ENCODE assay signal across 20 cellular contexts in the genomic region with DNA sequence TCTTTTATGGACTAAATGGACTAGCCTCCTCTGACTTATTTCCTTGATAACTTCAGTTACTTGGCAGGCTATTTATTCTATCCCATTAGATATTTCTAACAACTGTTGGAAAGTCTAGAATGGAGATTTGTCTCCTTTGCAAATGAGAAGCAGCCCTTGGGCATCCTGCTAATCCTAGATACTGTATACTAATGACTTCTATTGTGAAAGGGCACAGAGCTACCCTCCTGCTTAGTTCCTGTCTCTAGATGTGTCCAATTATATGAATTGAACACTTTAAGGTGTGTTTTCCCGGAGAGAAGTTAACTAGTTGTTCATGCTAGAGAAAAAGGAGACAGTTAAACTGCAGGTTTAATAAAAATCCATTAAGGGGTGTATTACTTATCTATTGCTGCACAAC. TPM values are rescaled to one million over a fixed set of nuclear protein-coding genes. Genes with fewer than 3 reads are reported as not detected.
DNase-seq lines count a peak whose midpoint lies in the region; ATAC-seq and TF ChIP-seq lines count a peak whose summit lies in the region.
"Had no signal": no experiment of that assay in that cellular context is flagged by ENCODE, and none has a peak within 500 bp of the region (broad histone marks: within the 10 kb centered on the region; RNA-seq: fewer than 3 reads in every experiment).

No MANE protein-coding gene starts in this region.

- no peak for DNase-seq in activated CD4-positive, alpha-beta T cell treated with anti-CD3 and anti-CD28 coated beads for 36 hours
- no peak for DNase-seq in activated CD4-positive, alpha-beta T cell treated with anti-CD3 and anti-CD28 coated beads, Interleukin-2, amount 10 ng/mL, durations not matched to agents 24 days and 14 days
- DNase-seq in Calu3 (no peak), T-cell (no peak), neural progenitor cell (ENCODE audit: low spot score) (no peak), testis (no peak)
- DNase-seq in stimulated activated CD4-positive, alpha-beta T cell treated with anti-CD3 and anti-CD28 coated beads, Interleukin-4, amount 100 ng/mL, for 1 hour: no peak
- DNase-seq: 8988T, H7, KG1, NCI-H1436, NCI-H2029, NCI-H2171, NCI-H446 treated with DMSO at 0.1 percent for 48 hours, NCI-H774, SHP77 had no signal

- H3K36me3 Mint-ChIP-seq in activated CD4-positive, alpha-beta T cell treated with anti-CD3 and anti-CD28 coated beads for 36 hours (ENCODE audit: low read depth): no peaks in the 10 kb centered on the region
- no peaks in the 10 kb centered on the region for H3K36me3 Mint-ChIP-seq in activated CD4-positive, alpha-beta T cell treated with anti-CD3 and anti-CD28 coated beads, Interleukin-2, amount 10 ng/mL, durations not matched to agents 24 days and 14 days (ENCODE audit: low read depth)
- H3K36me3 Mint-ChIP-seq in Calu3 (ENCODE audit: insufficient read depth, unreplicated experiment): peaks cover 18% of the 10 kb centered on the region
- peaks cover 2% of the 10 kb centered on the region for H3K36me3 Mint-ChIP-seq in T-cell
- H3K36me3 Mint-ChIP-seq in neural progenitor cell: no peaks in the 10 kb centered on the region

- no peaks in the 10 kb centered on the region for H3K79me2 ChIP-seq in neural progenitor cell (ENCODE audit: low read depth)

- CTCF ChIA-PET in activated CD4-positive, alpha-beta T cell treated with anti-CD3 and anti-CD28 coated beads for 36 hours (lab: Charles Lee): interaction anchor here (1.3 to 2.1 kb wide), 3 partner anchors 10 to 285 kb away, joined by 3 to 7 read pairs (median 4); no protein-coding TSS in a partner anchor
- CTCF ChIA-PET in Calu3 (lab: Charles Lee): interaction anchor here (0.6 to 1.3 kb wide), 3 partner anchors 12 to 24 kb away, joined by 3 to 6 read pairs (median 3); no protein-coding TSS in a partner anchor
- CTCF ChIA-PET in T-cell (lab: Charles Lee): interaction anchor here (0.6 to 1.2 kb wide), 4 partner anchors 9 to 677 kb away, joined by 3 to 4 read pairs (median 4); a partner anchor contains a TSS

- no peak for ATAC-seq in activated CD4-positive, alpha-beta T cell treated with anti-CD3 and anti-CD28 coated beads for 36 hours
- ATAC-seq in T-cell (replicated peaks in 1 of 4) (no peak), HG02884 (IDR thresholded peaks at IDR 0.05; ENCODE audit: unreplicated experiment) (no peak)
- ATAC-seq: HepG2, Panc1 had no signal

- no peak overlapping the region for H3K9ac ChIP-seq in neural progenitor cell

- H3F3A ChIP-seq in neural progenitor cell (ENCODE audit: low read depth): no peaks in the 10 kb centered on the region

- H3K36me3 ChIP-seq in neural progenitor cell: no peaks in the 10 kb centered on the region
- no peaks in the 10 kb centered on the region for H3K36me3 ChIP-seq in testis (ENCODE audit: low read depth, missing control alignments)

- no peak overlapping the region for H3K4me3 Mint-ChIP-seq in activated CD4-positive, alpha-beta T cell treated with anti-CD3 and anti-CD28 coated beads for 36 hours
- H3K4me3 Mint-ChIP-seq in activated CD4-positive, alpha-beta T cell treated with anti-CD3 and anti-CD28 coated beads, Interleukin-2, amount 10 ng/mL, durations not matched to agents 24 days and 14 days: no peak overlapping the region
- H3K4me3 Mint-ChIP-seq in Calu3 (ENCODE audit: low read depth, unreplicated experiment) (no peak overlapping the region), T-cell (no peak overlapping the region), neural progenitor cell (no peak overlapping the region)

- H4K20me1 ChIP-seq in neural progenitor cell (ENCODE audit: low read depth): no peaks in the 10 kb centered on the region

- H3K27me3 Mint-ChIP-seq in activated CD4-positive, alpha-beta T cell treated with anti-CD3 and anti-CD28 coated beads for 36 hours: no peaks in the 10 kb centered on the region
- H3K27me3 Mint-ChIP-seq in activated CD4-positive, alpha-beta T cell treated with anti-CD3 and anti-CD28 coated beads, Interleukin-2, amount 10 ng/mL, durations not matched to agents 24 days and 14 days: peaks cover 23% of the 10 kb centered on the region
- H3K27me3 Mint-ChIP-seq in Calu3 (ENCODE audit: unreplicated experiment) (no peaks in the 10 kb centered on the region), T-cell (no peaks in the 10 kb centered on the region), neural progenitor cell (ENCODE audit: insufficient read depth, low read depth) (peaks cover 3% of the 10 kb centered on the region)

- H3K27me3 ChIP-seq in neural progenitor cell (no peaks in the 10 kb centered on the region), testis (no peaks in the 10 kb centered on the region)

- POLR2A ChIA-PET in activated CD4-positive, alpha-beta T cell treated with anti-CD3 and anti-CD28 coated beads for 36 hours (lab: Charles Lee): no interaction called here
- POLR2A ChIA-PET in T-cell (lab: Charles Lee): no interaction called here

- intact Hi-C loops in activated CD4-positive, alpha-beta T cell treated with anti-CD3 and anti-CD28 coated beads for 36 hours (cut with DNase I, micrococcal nuclease): no loop called here
- intact Hi-C loops in activated CD4-positive, alpha-beta T cell treated with anti-CD3 and anti-CD28 coated beads, Interleukin-2, amount 10 ng/mL, durations not matched to agents 24 days and 14 days (cut with micrococcal nuclease): no loop called here
- intact Hi-C loops in Calu3 (cut with micrococcal nuclease; ENCODE audit: unreplicated experiment) (loop anchor here (10.0 kb wide), 1 partner anchor 49 kb away; no protein-coding TSS in a partner anchor), testis (cut with DNase I; ENCODE audit: low total_unique reads) (no loop called here)

- H3K27ac ChIP-seq in neural progenitor cell: no peak overlapping the region
- H3K27ac ChIP-seq in testis: no peak overlapping the region

- 55 to 64% methylated on average over 1 of the region's 1 CpG for WGBS in testis, 2 donors

- BruUV-seq in Calu3 (replicated peaks; lab: Mats Ljungman, UMichigan): no TSS peak

- H3K9me3 Mint-ChIP-seq in activated CD4-positive, alpha-beta T cell treated with anti-CD3 and anti-CD28 coated beads for 36 hours (ENCODE audit: low read depth): no peaks in the 10 kb centered on the region
- H3K9me3 Mint-ChIP-seq in activated CD4-positive, alpha-beta T cell treated with anti-CD3 and anti-CD28 coated beads, Interleukin-2, amount 10 ng/mL, durations not matched to agents 24 days and 14 days: no peaks in the 10 kb centered on the region
- no peaks in the 10 kb centered on the region for H3K9me3 Mint-ChIP-seq in Calu3 (ENCODE audit: low read depth, unreplicated experiment)
- no peaks in the 10 kb centered on the region for H3K9me3 Mint-ChIP-seq in T-cell
- no peaks in the 10 kb centered on the region for H3K9me3 Mint-ChIP-seq in neural progenitor cell

- no peak overlapping the region for H3K4me2 ChIP-seq in neural progenitor cell

- peaks cover 39% of the 10 kb centered on the region for H3K4me1 Mint-ChIP-seq in activated CD4-positive, alpha-beta T cell treated with anti-CD3 and anti-CD28 coated beads for 36 hours
- H3K4me1 Mint-ChIP-seq in activated CD4-positive, alpha-beta T cell treated with anti-CD3 and anti-CD28 coated beads, Interleukin-2, amount 10 ng/mL, durations not matched to agents 24 days and 14 days: peaks cover 24% of the 10 kb centered on the region
- H3K4me1 Mint-ChIP-seq in Calu3 (ENCODE audit: low read depth, unreplicated experiment): peaks cover 37% of the 10 kb centered on the region
- peaks cover 43 to 44% (median 44%) of the 10 kb centered on the region in 3 donors for H3K4me1 Mint-ChIP-seq in T-cell
- peaks cover 36% of the 10 kb centered on the region for H3K4me1 Mint-ChIP-seq in neural progenitor cell

- TF ChIP-seq CTCF in Calu3 (IDR thresholded peaks at IDR 0.05; ENCODE audit: unreplicated experiment) (no peak), neural progenitor cell (IDR thresholded peaks at IDR 0.05) (no peak), testis (IDR thresholded peaks at IDR 0.05) (no peak)

- no peak for TF ChIP-seq POLR2A in testis (IDR thresholded peaks at IDR 0.05)

- peak overlapping the region; percentile 13 for H3K27ac Mint-ChIP-seq in activated CD4-positive, alpha-beta T cell treated with anti-CD3 and anti-CD28 coated beads for 36 hours
- no peak overlapping the region for H3K27ac Mint-ChIP-seq in activated CD4-positive, alpha-beta T cell treated with anti-CD3 and anti-CD28 coated beads, Interleukin-2, amount 10 ng/mL, durations not matched to agents 24 days and 14 days
- peak overlapping the region; percentile 83 for H3K27ac Mint-ChIP-seq in Calu3 (ENCODE audit: unreplicated experiment)
- H3K27ac Mint-ChIP-seq in T-cell: peak overlapping the region; percentile 68 to 74
- peak overlapping the region; percentile 15 for H3K27ac Mint-ChIP-seq in neural progenitor cell

- H3K4me3 ChIP-seq in neural progenitor cell (no peak overlapping the region), testis (no peak overlapping the region)

- no peak overlapping the region for H2AFZ ChIP-seq in neural progenitor cell (replicated peaks)

- H3K9me3 ChIP-seq in neural progenitor cell (ENCODE audit: low read depth) (no peaks in the 10 kb centered on the region), testis (no peaks in the 10 kb centered on the region)

- H3K4me1 ChIP-seq in neural progenitor cell: peaks cover 14% of the 10 kb centered on the region
- no peaks in the 10 kb centered on the region for H3K4me1 ChIP-seq in testis

RNA-seq across cellular contexts. Expression of a gene that starts 10.2 kb away (rescaled TPM):
- total RNA-seq in activated CD4-positive, alpha-beta T cell treated with anti-CD3 and anti-CD28 coated beads for 36 hours: under 1 TPM in 1 of 2 experiments, not detected in 1; 0.05 TPM
- total RNA-seq in activated CD4-positive, alpha-beta T cell treated with anti-CD3 and anti-CD28 coated beads, Interleukin-2, amount 10 ng/mL, durations not matched to agents 24 days and 14 days: not detected in 2 replicates
- 63.9 and 78.8 TPM in 2 replicates for total RNA-seq in Calu3 (2022)
- total RNA-seq in T-cell: under 1 TPM in 4 of 5 donors, not detected in 1; 0.13 to 0.23 (median 0.19) TPM
- total RNA-seq in neural progenitor cell (ENCODE audit: low replicate concordance): 0.49 TPM in 1 of 2 replicates, not detected in the other
- total RNA-seq in testis: 1 to 10 TPM in 1 of 2 donors, under 1 TPM in 1; 0.24 to 1.1 TPM
- 0.26 TPM for polyA plus RNA-seq in testis (ENCODE audit: insufficient read depth, low read depth, low replicate concordance)
- polyA plus RNA-seq: BJ had no signal

RNA-seq across cellular contexts. Expression of a gene that starts 43.0 kb away (rescaled TPM):
- 10 to 100 TPM; 62.3 to 67.5 TPM for total RNA-seq in activated CD4-positive, alpha-beta T cell treated with anti-CD3 and anti-CD28 coated beads for 36 hours
- 31.2 and 31.6 TPM in 2 replicates for total RNA-seq in activated CD4-positive, alpha-beta T cell treated with anti-CD3 and anti-CD28 coated beads, Interleukin-2, amount 10 ng/mL, durations not matched to agents 24 days and 14 days
- total RNA-seq in Calu3 (2022) (12.9 and 15.3 TPM in 2 replicates), T-cell (100 to 1,000 TPM; 149 to 202 (median 186) TPM), neural progenitor cell (ENCODE audit: low replicate concordance) (7.5 and 9.3 TPM in 2 replicates), testis (1 to 10 TPM; 7.9 to 8.0 TPM)
- polyA plus RNA-seq in testis (ENCODE audit: insufficient read depth, low read depth, low replicate concordance): 4.2 TPM

Comparison
In these comparisons a context has a peak if more than half of its experiments do, and no peak if none do; other contexts are left out.
1. RNA of a gene that starts 10.2 kb away (total RNA-seq): 63.9 to 78.8 TPM in Calu3; 0.24 to 1.1 TPM in testis, 0.49 TPM in neural progenitor cell, 0.13 to 0.23 TPM in T-cell, 0.05 TPM in activated CD4-positive, alpha-beta T cell treated with anti-CD3 and anti-CD28 coated beads for 36 hours and not detected in activated CD4-positive, alpha-beta T cell treated with anti-CD3 and anti-CD28 coated beads, Interleukin-2, amount 10 ng/mL, durations not matched to agents 24 days and 14 days; every median in the first group is over 10 times any median in the second.